ENCODE assay signal across 2 cellular contexts in genomic region chr3:9420850-9421549, GRCh38.
TF ChIP-seq lines count a peak whose summit lies in the region.

No MANE protein-coding gene starts in this region.

TF ChIP-seq in IMR-90, 13 proteins besides CTCF, POLR2A, EP300 and RAD21:
- TF ChIP-seq NFE2L2 (IDR thresholded peaks at IDR 0.05; ENCODE audit: low read depth, low read length): 0 out of 2 replicates have a peak, but pooled peaks have one; percentile 7
- TF ChIP-seq MAZ (IDR thresholded peaks at IDR 0.05; ENCODE audit: borderline replicate concordance, low read depth, low read length): no peak
- TF ChIP-seq RCOR1 (IDR thresholded peaks at IDR 0.05; ENCODE audit: insufficient replicate concordance, low read length): no peak

TF ChIP-seq in K562, 482 proteins besides CTCF, POLR2A, EP300 and RAD21 (continues in another document):
- TF ChIP-seq ZNF24 (IDR thresholded peaks at IDR 0.05) (no peak), NBN (IDR thresholded peaks at IDR 0.05; ENCODE audit: low read depth) (0 out of 2 replicates have a peak, but pooled peaks have one; percentile 26), ZNF316 (IDR thresholded peaks at IDR 0.05) (peak; percentile 89), KAT2B (IDR thresholded peaks at IDR 0.05; ENCODE audit: low read depth, low read length) (no peak), NCOA2 (IDR thresholded peaks at IDR 0.05; ENCODE audit: partially characterized antibody in 2 of 2) (peak in 1 of 2 experiments; percentile 23), FOXP1 (CRISPR knock-in tag; IDR thresholded peaks at IDR 0.05) (no peak), CC2D1A (IDR thresholded peaks at IDR 0.05) (0 out of 2 replicates have a peak, but pooled peaks have one; percentile 21), FOXM1 (IDR thresholded peaks at IDR 0.05; ENCODE audit: low read depth) (0 out of 2 replicates have a peak, but pooled peaks have one; percentile 8), FOXM1 (CRISPR knock-in tag; IDR thresholded peaks at IDR 0.05; ENCODE audit: low read depth) (no peak), ZNF592 (IDR thresholded peaks at IDR 0.05) (0 out of 2 replicates have a peak, but pooled peaks have one; percentile 9), C11orf30 (IDR thresholded peaks at IDR 0.05; ENCODE audit: low read depth) (peak; percentile 86), BCOR (IDR thresholded peaks at IDR 0.05) (peak; percentile 69), MTA1 (IDR thresholded peaks at IDR 0.05; ENCODE audit: borderline replicate concordance) (0 out of 2 replicates have a peak, but pooled peaks have one; percentile 36), DMBX1 (CRISPR knock-in tag; IDR thresholded peaks at IDR 0.05; ENCODE audit: borderline replicate concordance) (0 out of 2 replicates have a peak, but pooled peaks have one; percentile 28), RBBP5 (IDR thresholded peaks at IDR 0.05; ENCODE audit: borderline replicate concordance, insufficient read depth, low read length, poor library complexity, severe bottlenecking) (no peak), EP400 (IDR thresholded peaks at IDR 0.05) (peak; percentile 28), SMARCA5 (IDR thresholded peaks at IDR 0.05) (peak; percentile 85), FUS (optimal IDR thresholded peaks at IDR 0.05; ENCODE audit: low read depth, low read length) (no peak), ELF2 (CRISPR knock-in tag; IDR thresholded peaks at IDR 0.05) (no peak), BRD9 (IDR thresholded peaks at IDR 0.05; ENCODE audit: low read depth, partially characterized antibody) (peak; percentile 19), YY1 (IDR thresholded peaks at IDR 0.05; ENCODE audit: borderline replicate concordance in 1 of 3, control insufficient read depth in 1 of 3, extremely low read depth in 1 of 3, insufficient read depth in 3 of 3, insufficient read length in 1 of 3, insufficient replicate concordance in 2 of 3, low read depth in 1 of 3, low read length in 2 of 3) (no peak), HDAC2 (IDR thresholded peaks at IDR 0.05) (peak; percentile 60; the same call in 1 of the 2 replicates), ATF6 (CRISPR knock-in tag; IDR thresholded peaks at IDR 0.05) (no peak), ATF3 (IDR thresholded peaks at IDR 0.05) (peak; percentile 64; the same call in 1 of the 2 replicates), ATF3 (CRISPR knock-in tag; conservative IDR thresholded peaks at IDR 0.05) (no peak), PRDM10 (IDR thresholded peaks at IDR 0.05; ENCODE audit: partially characterized antibody) (peak; percentile 17), FOSL1 (tag; conservative IDR thresholded peaks at IDR 0.05) (peak; percentile 71), MAFG (tag; conservative IDR thresholded peaks at IDR 0.05) (peak; percentile 77), MAFK (IDR thresholded peaks at IDR 0.05; ENCODE audit: low read length) (peak; percentile 38; the same call in 1 of the 2 replicates), HDAC1 (IDR thresholded peaks at IDR 0.05) (0 out of 4 replicates have a peak, but pooled peaks of 1 of the 2 experiments have one; percentile 34), HMBOX1 (IDR thresholded peaks at IDR 0.05) (no peak), ARID3B (CRISPR knock-in tag; IDR thresholded peaks at IDR 0.05; ENCODE audit: borderline replicate concordance) (no peak), DPF2 (IDR thresholded peaks at IDR 0.05) (0 out of 2 replicates have a peak, but pooled peaks have one; percentile 48), JUND (IDR thresholded peaks at IDR 0.05; ENCODE audit: borderline replicate concordance, low read depth, low read length) (no peak), JUND (tag; IDR thresholded peaks at IDR 0.05; ENCODE audit: borderline replicate concordance, low read depth, low read length) (peak; percentile 59; the same call in 1 of the 3 replicates), SMARCA4 (IDR thresholded peaks at IDR 0.05) (0 out of 2 replicates have a peak, but pooled peaks have one; percentile 62), ZNF121 (CRISPR knock-in tag; conservative IDR thresholded peaks at IDR 0.05) (peak; percentile 85), MNT (conservative IDR thresholded peaks at IDR 0.05) (peak; percentile 44 to 72; a peak in 3 of 4 replicates), KDM1A (IDR thresholded peaks at IDR 0.05) (peak in 1 of 2 experiments; percentile 33; a peak in 1 of 4 replicates), ZNF384 (IDR thresholded peaks at IDR 0.05; ENCODE audit: low read depth, low read length) (peak; percentile 74), HDGF (IDR thresholded peaks at IDR 0.05) (0 out of 2 replicates have a peak, but pooled peaks have one; percentile 16), ARID1B (IDR thresholded peaks at IDR 0.05) (0 out of 2 replicates have a peak, but pooled peaks have one; percentile 24)
